Comparison of ENCODE assay signal across 21 cellular contexts in genomic region chr12:15893260-15893659, GRCh38.
"Had no signal": no experiment of that assay in that cellular context is flagged by ENCODE, and none has a peak within 500 bp of the region (broad histone marks: within the 10 kb centered on the region; RNA-seq: fewer than 3 reads in every experiment).

No MANE protein-coding gene starts in this region.

- H3K4me3 ChIP-seq: cardiac muscle cell, PC-9 had no signal

- ATAC-seq: activated CD4-positive, alpha-beta T cell treated with anti-CD3 and anti-CD28 coated beads for 36 hours; activated T-cell treated with anti-CD3 and anti-CD28 coated beads, Interleukin-2, amount 50 U/mL, for 72 hours had no signal

- H3K27ac ChIP-seq: brain microvascular endothelial cell, cardiac muscle cell, PC-9, VCaP had no signal

- H3K27me3 ChIP-seq: brain microvascular endothelial cell, cardiac muscle cell had no signal

- DNase-seq: activated CD4-positive, alpha-beta memory T cell treated with anti-CD3 and anti-CD28 coated beads, Interleukin-2, amount 10 ng/mL, durations not matched to agents 7 days and 5 days; activated CD4-positive, alpha-beta T cell treated with anti-CD3 and anti-CD28 coated beads for 36 hours; activated CD4-positive, alpha-beta T cell treated with anti-CD3 and anti-CD28 coated beads, Interleukin-2, amount 50 U/mL, for 1 hour; activated gamma-delta T cell treated with Interleukin-2 at 50 U/mL for 16 hours; activated naive CD4-positive, alpha-beta T cell treated with anti-CD3 and anti-CD28 coated beads, Interleukin-2, amount 10 ng/mL, durations not matched to agents 7 days and 5 days; activated naive CD8-positive, alpha-beta T cell treated with anti-CD3 and anti-CD28 coated beads for 36 hours; activated T-cell treated with anti-CD3 and anti-CD28 coated beads for 4 hours; activated T-cell treated with anti-CD3 and anti-CD28 coated beads, Interleukin-2, amount 50 U/mL, for 72 hours; brain microvascular endothelial cell; Karpas-422; NCI-H1105 treated with DMSO at 0.1 percent for 48 hours; NCI-H1436 treated with DMSO at 0.1 percent for 48 hours; NCI-H187; NCI-H2081; NCI-H510A treated with DMSO at 0.1 percent for 48 hours; PC-9; SIG-M5; T-helper 2 cell; T1000 had no signal
